ENCODE assay signal across 1 cellular context in genomic region chr18:35580748-35581534, GRCh38.
A peak's percentile ranks its signal among the peaks of the same experiment; 100 is the strongest.
TF ChIP-seq lines count a peak whose summit lies in the region.

No MANE protein-coding gene starts in this region.

TF ChIP-seq in H1, 55 proteins besides CTCF, POLR2A, EP300 and RAD21 (continued from another document):
- TF ChIP-seq USF2 (IDR thresholded peaks at IDR 0.05; ENCODE audit: low read length) = peak; percentile 35; the same call in 1 of the 2 replicates
- TF ChIP-seq CHD2 (IDR thresholded peaks at IDR 0.05; ENCODE audit: low read length) = no peak
- no peak; the same call in 1 of the 2 replicates for TF ChIP-seq TBP (IDR thresholded peaks at IDR 0.05; ENCODE audit: low read depth, low read length)
- TF ChIP-seq ASH2L (IDR thresholded peaks at IDR 0.05; ENCODE audit: low read length) = peak; percentile 70
- peak; percentile 20 for TF ChIP-seq TAF7 (optimal IDR thresholded peaks at IDR 0.05; ENCODE audit: borderline replicate concordance, low read depth, low read length)
- no peak for TF ChIP-seq RXRA (IDR thresholded peaks at IDR 0.05; ENCODE audit: insufficient read depth, low read depth, low read length)
- 0 out of 4 replicates have a peak, but pooled peaks of 1 of the 2 experiments have one; percentile 23 for TF ChIP-seq SIN3A (conservative IDR thresholded peaks at IDR 0.05 in 1 of 2, IDR thresholded peaks at IDR 0.05 in 1 of 2; ENCODE audit: low read depth in 1 of 2, low read length in 2 of 2)
- no peak for TF ChIP-seq CHD7 (IDR thresholded peaks at IDR 0.05; ENCODE audit: insufficient replicate concordance, low read length)
- TF ChIP-seq KDM4A (IDR thresholded peaks at IDR 0.05; ENCODE audit: low read depth, low read length, severe bottlenecking) = peak; percentile 93
- peak; percentile 69 for TF ChIP-seq PHF8 (conservative IDR thresholded peaks at IDR 0.05; ENCODE audit: low read depth, low read length)
- TF ChIP-seq KDM1A (IDR thresholded peaks at IDR 0.05; ENCODE audit: borderline replicate concordance, low read length) = 0 out of 2 replicates have a peak, but pooled peaks have one; percentile 19
- TF ChIP-seq TEAD4 (IDR thresholded peaks at IDR 0.05; ENCODE audit: low read depth, low read length) = no peak
- TF ChIP-seq RBBP5 (IDR thresholded peaks at IDR 0.05; ENCODE audit: borderline replicate concordance, low read depth, low read length) = peak; percentile 91; the same call in 1 of the 2 replicates
- no peak for TF ChIP-seq E2F6 (IDR thresholded peaks at IDR 0.05)
- no peak for TF ChIP-seq CBX8 (IDR thresholded peaks at IDR 0.05; ENCODE audit: borderline replicate concordance, low read depth, low read length)
- peak; percentile 39; the same call in 1 of the 2 replicates for TF ChIP-seq MAX (IDR thresholded peaks at IDR 0.05)
- TF ChIP-seq BRCA1 (IDR thresholded peaks at IDR 0.05; ENCODE audit: low read depth, low read length) = no peak
- TF ChIP-seq POLR2AphosphoS5 (IDR thresholded peaks at IDR 0.05; ENCODE audit: low read depth, low read length) = peak; percentile 61
- TF ChIP-seq GTF2F1 (IDR thresholded peaks at IDR 0.05; ENCODE audit: borderline replicate concordance, low read depth, low read length) = no peak
- no peak for TF ChIP-seq BACH1 (IDR thresholded peaks at IDR 0.05; ENCODE audit: low read length)
